Comparison of ENCODE assay signal across 10 cellular contexts in genomic region chr20:33351696-33352095, GRCh38.
"Had no signal": no experiment of that assay in that cellular context is flagged by ENCODE, and none has a peak within 500 bp of the region (broad histone marks: within the 10 kb centered on the region; RNA-seq: fewer than 3 reads in every experiment).

No MANE protein-coding gene starts in this region.

- H3K4me3 Mint-ChIP-seq: activated CD8-positive, alpha-beta T cell treated with anti-CD3 and anti-CD28 coated beads for 36 hours; activated naive CD8-positive, alpha-beta T cell; activated T-helper 1 cell treated with anti-CD3 and anti-CD28 coated beads, Interleukin-12 subunit alpha, Interleukin-12 subunit beta, Interleukin-2, Interleukin-4 antibody, amounts not matched to agents 30 ng/mL and 10 ng/mL and 1 ng/mL, durations not matched to agents 14 hours and 24 hours and 36 hours had no signal

- H3K27ac ChIP-seq: ascending aorta, neutrophil, skin epidermis, tibial artery had no signal

- H3K9me3 Mint-ChIP-seq: activated CD8-positive, alpha-beta T cell treated with anti-CD3 and anti-CD28 coated beads for 36 hours; activated T-helper 1 cell treated with anti-CD3 and anti-CD28 coated beads, Interleukin-12 subunit alpha, Interleukin-12 subunit beta, Interleukin-2, Interleukin-4 antibody, amounts not matched to agents 30 ng/mL and 10 ng/mL and 1 ng/mL, durations not matched to agents 14 hours and 24 hours and 36 hours had no signal

- H3K9me3 ChIP-seq: ascending aorta, neutrophil, tibial artery had no signal

- H3K4me1 ChIP-seq: ascending aorta, tibial artery had no signal

- H3K4me3 ChIP-seq: ascending aorta, skin epidermis, tibial artery had no signal

- H3K27me3 ChIP-seq: ascending aorta, neutrophil, tibial artery had no signal

- H3K27me3 Mint-ChIP-seq: activated CD8-positive, alpha-beta T cell treated with anti-CD3 and anti-CD28 coated beads for 36 hours; activated naive CD8-positive, alpha-beta T cell had no signal

- H3K27ac Mint-ChIP-seq: activated CD8-positive, alpha-beta T cell treated with anti-CD3 and anti-CD28 coated beads for 36 hours; activated naive CD8-positive, alpha-beta T cell; activated T-helper 1 cell treated with anti-CD3 and anti-CD28 coated beads, Interleukin-12 subunit alpha, Interleukin-12 subunit beta, Interleukin-2, Interleukin-4 antibody, amounts not matched to agents 30 ng/mL and 10 ng/mL and 1 ng/mL, durations not matched to agents 14 hours and 24 hours and 36 hours had no signal

- DNase-seq: activated CD4-positive, CD25-positive, alpha-beta regulatory T cell treated with anti-CD3 and anti-CD28 coated beads, Interleukin-2, amount 50 U/mL, for 72 hours; activated CD8-positive, alpha-beta memory T cell treated with anti-CD3 and anti-CD28 coated beads, Interleukin-2, amount 50 U/mL, for 4 hours; activated CD8-positive, alpha-beta T cell treated with anti-CD3 and anti-CD28 coated beads for 36 hours; foreskin melanocyte; tibial artery had no signal
